ENCODE assay signal across 9 cellular contexts in genomic region chr17:59621771-59622170, GRCh38. TPM values are rescaled to one million over a fixed set of nuclear protein-coding genes. Genes with fewer than 3 reads are reported as not detected.
DNase-seq lines count a peak whose midpoint lies in the region; ATAC-seq lines count a peak whose summit lies in the region.
"Had no signal": no experiment of that assay in that cellular context is flagged by ENCODE, and none has a peak within 500 bp of the region (broad histone marks: within the 10 kb centered on the region; RNA-seq: fewer than 3 reads in every experiment).

No MANE protein-coding gene starts in this region.

- H3K27ac Mint-ChIP-seq in activated T-cell treated with anti-CD3 and anti-CD28 coated beads, Interleukin-2, amount 50 U/mL, for 72 hours = peak overlapping the region; percentile 86
- H3K27ac Mint-ChIP-seq in activated T-helper 1 cell treated with anti-CD3 and anti-CD28 coated beads, Interleukin-12 subunit alpha, Interleukin-12 subunit beta, Interleukin-2, Interleukin-4 antibody, amounts not matched to agents 30 ng/mL and 10 ng/mL and 1 ng/mL, durations not matched to agents 14 hours and 24 hours and 36 hours = peak overlapping the region; percentile 13
- H3K27ac Mint-ChIP-seq in stimulated activated naive CD8-positive, alpha-beta T cell treated with anti-CD3 and anti-CD28 coated beads, Interleukin-15, amount 100 ng/mL, for 72 hours = no peak overlapping the region

- peaks cover 7 to 16% of the 10 kb centered on the region in 2 donors for H3K36me3 Mint-ChIP-seq in activated T-cell treated with anti-CD3 and anti-CD28 coated beads, Interleukin-2, amount 50 U/mL, for 72 hours (ENCODE audit: insufficient read depth in 2 of 2)
- H3K36me3 Mint-ChIP-seq in activated T-helper 1 cell treated with anti-CD3 and anti-CD28 coated beads, Interleukin-12 subunit alpha, Interleukin-12 subunit beta, Interleukin-2, Interleukin-4 antibody, amounts not matched to agents 30 ng/mL and 10 ng/mL and 1 ng/mL, durations not matched to agents 14 hours and 24 hours and 36 hours (ENCODE audit: low read depth) = peaks cover 14% of the 10 kb centered on the region

- no peaks in the 10 kb centered on the region for H3K36me3 ChIP-seq in iPS-18a (ENCODE audit: control insufficient read depth, low read depth, low read length)

- H3K9me3 ChIP-seq in iPS-18a (ENCODE audit: control insufficient read depth, low read depth, low read length) = no peaks in the 10 kb centered on the region

- ATAC-seq in activated T-cell treated with anti-CD3 and anti-CD28 coated beads, Interleukin-2, amount 50 U/mL, for 72 hours (replicated peaks in 1 of 2) = no peak
- no peak for ATAC-seq in stimulated activated naive CD8-positive, alpha-beta T cell treated with anti-CD3 and anti-CD28 coated beads, Interleukin-15, amount 100 ng/mL, for 72 hours

- no peak for DNase-seq in activated T-cell treated with anti-CD3 and anti-CD28 coated beads, Interleukin-2, amount 50 U/mL, for 72 hours
- no peak for DNase-seq in activated T-cell treated with anti-CD3 and anti-CD28 coated beads, Interleukin-2, amount 50 U/mL, for 48 hours
- no peak for DNase-seq in activated T-helper 1 cell treated with anti-CD3 and anti-CD28 coated beads, Interleukin-12 subunit alpha, Interleukin-12 subunit beta, Interleukin-2, Interleukin-4 antibody, amounts not matched to agents 30 ng/mL and 10 ng/mL and 1 ng/mL, durations not matched to agents 14 hours and 24 hours and 36 hours (ENCODE audit: low spot score)
- no peak for DNase-seq in stimulated activated naive CD8-positive, alpha-beta T cell treated with anti-CD3 and anti-CD28 coated beads, Interleukin-15, amount 100 ng/mL, for 72 hours
- DNase-seq in EL = no peak
- DNase-seq in AG08395 (ENCODE audit: low spot score) = no peak
- no peak for DNase-seq in NCI-H187 (lab: John Stamatoyannopoulos, UW)
- DNase-seq: anterior cingulate cortex had no signal

- H3K9me3 Mint-ChIP-seq in activated T-cell treated with anti-CD3 and anti-CD28 coated beads, Interleukin-2, amount 50 U/mL, for 72 hours = no peaks in the 10 kb centered on the region
- H3K9me3 Mint-ChIP-seq in activated T-helper 1 cell treated with anti-CD3 and anti-CD28 coated beads, Interleukin-12 subunit alpha, Interleukin-12 subunit beta, Interleukin-2, Interleukin-4 antibody, amounts not matched to agents 30 ng/mL and 10 ng/mL and 1 ng/mL, durations not matched to agents 14 hours and 24 hours and 36 hours = no peaks in the 10 kb centered on the region
- H3K9me3 Mint-ChIP-seq in stimulated activated naive CD8-positive, alpha-beta T cell treated with anti-CD3 and anti-CD28 coated beads, Interleukin-15, amount 100 ng/mL, for 72 hours = no peaks in the 10 kb centered on the region

- intact Hi-C loops in activated T-helper 1 cell treated with anti-CD3 and anti-CD28 coated beads, Interleukin-12 subunit alpha, Interleukin-12 subunit beta, Interleukin-2, Interleukin-4 antibody, amounts not matched to agents 30 ng/mL and 10 ng/mL and 1 ng/mL, durations not matched to agents 14 hours and 24 hours and 36 hours (cut with micrococcal nuclease) = loop anchor here (2.0 kb wide), 1 partner anchor 13 kb away; no protein-coding TSS in a partner anchor

- H3K4me3 ChIP-seq in iPS-18a (ENCODE audit: low read length) = peak overlapping the region; percentile 95

- H3K9ac ChIP-seq in iPS-18a (ENCODE audit: low read length) = peak overlapping the region; percentile 58

- H3K4me3 Mint-ChIP-seq in activated T-cell treated with anti-CD3 and anti-CD28 coated beads, Interleukin-2, amount 50 U/mL, for 72 hours = peak overlapping the region; percentile 85 to 91
- peak overlapping the region; percentile 97 for H3K4me3 Mint-ChIP-seq in activated T-helper 1 cell treated with anti-CD3 and anti-CD28 coated beads, Interleukin-12 subunit alpha, Interleukin-12 subunit beta, Interleukin-2, Interleukin-4 antibody, amounts not matched to agents 30 ng/mL and 10 ng/mL and 1 ng/mL, durations not matched to agents 14 hours and 24 hours and 36 hours
- peak overlapping the region; percentile 86 to 91 for H3K4me3 Mint-ChIP-seq in stimulated activated naive CD8-positive, alpha-beta T cell treated with anti-CD3 and anti-CD28 coated beads, Interleukin-15, amount 100 ng/mL, for 72 hours

- H3K27me3 ChIP-seq in iPS-18a (ENCODE audit: control insufficient read depth, insufficient read depth, low read length) = no peaks in the 10 kb centered on the region

- H3K4me1 Mint-ChIP-seq in activated T-cell treated with anti-CD3 and anti-CD28 coated beads, Interleukin-2, amount 50 U/mL, for 72 hours (ENCODE audit: low read depth) = peaks cover 62% of the 10 kb centered on the region
- H3K4me1 Mint-ChIP-seq in activated T-helper 1 cell treated with anti-CD3 and anti-CD28 coated beads, Interleukin-12 subunit alpha, Interleukin-12 subunit beta, Interleukin-2, Interleukin-4 antibody, amounts not matched to agents 30 ng/mL and 10 ng/mL and 1 ng/mL, durations not matched to agents 14 hours and 24 hours and 36 hours (ENCODE audit: low read depth) = peaks cover 70% of the 10 kb centered on the region
- peaks cover 68% of the 10 kb centered on the region for H3K4me1 Mint-ChIP-seq in stimulated activated naive CD8-positive, alpha-beta T cell treated with anti-CD3 and anti-CD28 coated beads, Interleukin-15, amount 100 ng/mL, for 72 hours

- peaks cover 23% of the 10 kb centered on the region for H3K4me1 ChIP-seq in iPS-18a (ENCODE audit: control insufficient read depth, low read depth, low read length)

- no peaks in the 10 kb centered on the region for H3K27me3 Mint-ChIP-seq in activated T-cell treated with anti-CD3 and anti-CD28 coated beads, Interleukin-2, amount 50 U/mL, for 72 hours (ENCODE audit: low read depth)
- no peaks in the 10 kb centered on the region for H3K27me3 Mint-ChIP-seq in activated T-helper 1 cell treated with anti-CD3 and anti-CD28 coated beads, Interleukin-12 subunit alpha, Interleukin-12 subunit beta, Interleukin-2, Interleukin-4 antibody, amounts not matched to agents 30 ng/mL and 10 ng/mL and 1 ng/mL, durations not matched to agents 14 hours and 24 hours and 36 hours (ENCODE audit: insufficient read depth)
- H3K27me3 Mint-ChIP-seq in stimulated activated naive CD8-positive, alpha-beta T cell treated with anti-CD3 and anti-CD28 coated beads, Interleukin-15, amount 100 ng/mL, for 72 hours = no peaks in the 10 kb centered on the region

- H3K27ac ChIP-seq in iPS-18a (ENCODE audit: low read length) = no peak overlapping the region

RNA-seq across cellular contexts. Expression of gene CLTC, which starts 2.1 kb away (rescaled TPM):
- 100 to 1,000 TPM; 144 to 149 TPM for total RNA-seq in activated T-cell treated with anti-CD3 and anti-CD28 coated beads, Interleukin-2, amount 50 U/mL, for 72 hours
- total RNA-seq in activated T-helper 1 cell treated with anti-CD3 and anti-CD28 coated beads, Interleukin-12 subunit alpha, Interleukin-12 subunit beta, Interleukin-2, Interleukin-4 antibody, amounts not matched to agents 30 ng/mL and 10 ng/mL and 1 ng/mL, durations not matched to agents 14 hours and 24 hours and 36 hours = 176 and 186 TPM in 2 replicates

RNA-seq across cellular contexts. Expression of gene DHX40, which starts 56.4 kb away (rescaled TPM):
- total RNA-seq in activated T-cell treated with anti-CD3 and anti-CD28 coated beads, Interleukin-2, amount 50 U/mL, for 72 hours = 10 to 100 TPM; 35.9 to 37.5 TPM
- 16.8 and 17.1 TPM in 2 replicates for total RNA-seq in activated T-helper 1 cell treated with anti-CD3 and anti-CD28 coated beads, Interleukin-12 subunit alpha, Interleukin-12 subunit beta, Interleukin-2, Interleukin-4 antibody, amounts not matched to agents 30 ng/mL and 10 ng/mL and 1 ng/mL, durations not matched to agents 14 hours and 24 hours and 36 hours

Comparison
In these comparisons a context has a peak if more than half of its experiments do, and no peak if none do; other contexts are left out.
1. H3K27ac Mint-ChIP-seq: peak in activated T-cell treated with anti-CD3 and anti-CD28 coated beads, Interleukin-2, amount 50 U/mL, for 72 hours (single experiment) and activated T-helper 1 cell treated with anti-CD3 and anti-CD28 coated beads, Interleukin-12 subunit alpha, Interleukin-12 subunit beta, Interleukin-2, Interleukin-4 antibody, amounts not matched to agents 30 ng/mL and 10 ng/mL and 1 ng/mL, durations not matched to agents 14 hours and 24 hours and 36 hours (single experiment); none in stimulated activated naive CD8-positive, alpha-beta T cell treated with anti-CD3 and anti-CD28 coated beads, Interleukin-15, amount 100 ng/mL, for 72 hours (0 of 2).
2. Peak in every context shown above with its lines, with median percentiles within 50 percentile points of each other: H3K4me3 Mint-ChIP-seq.